In the genomic region with DNA sequence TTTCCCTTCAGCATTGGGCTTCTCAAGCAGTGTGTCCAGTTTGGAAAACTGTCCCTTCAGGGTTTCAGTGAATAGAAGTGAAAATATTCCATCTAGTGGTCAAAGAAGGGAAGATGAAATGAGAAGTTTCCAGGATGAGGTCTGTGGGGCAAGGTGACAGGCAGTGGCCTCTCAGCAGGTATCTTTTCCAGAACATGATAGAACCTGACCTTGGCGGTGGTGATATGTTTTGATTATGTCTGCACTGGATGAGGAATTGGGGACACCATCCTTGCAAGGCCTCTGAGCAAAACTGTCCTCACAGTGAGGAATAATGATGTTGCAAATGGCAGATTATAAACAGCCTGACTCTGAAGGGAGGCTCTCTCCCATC, we compare ENCODE assay signal across 10 cellular contexts. TPM values are rescaled to one million over a fixed set of nuclear protein-coding genes. Genes with fewer than 3 reads are reported as not detected.
DNase-seq lines count a peak whose midpoint lies in the region; ATAC-seq and TF ChIP-seq lines count a peak whose summit lies in the region.
"Had no signal": no experiment of that assay in that cellular context is flagged by ENCODE, and none has a peak within 500 bp of the region (broad histone marks: within the 10 kb centered on the region; RNA-seq: fewer than 3 reads in every experiment).

No MANE protein-coding gene starts in this region.

- H3K4me3 ChIP-seq in foreskin fibroblast (ENCODE audit: low read depth in 1 of 2, low read length in 2 of 2): no peak overlapping the region
- H3K4me3 ChIP-seq: BLaER1 treated with 17β-estradiol and CSF1 and Interleukin-3, amounts not matched to agents 10 nM and 100 nM had no signal

- DNase-seq in NCI-H2196 (lab: John Stamatoyannopoulos, UW; ENCODE audit: unreplicated experiment) (peak; percentile 45), NCI-H2196 treated with DMSO at 0.1 percent for 48 hours (lab: John Stamatoyannopoulos, UW; ENCODE audit: unreplicated experiment) (no peak), RKO (ENCODE audit: low spot score) (peak; percentile 25), foreskin fibroblast (peak; percentile 9 to 34), HuH-7 (ENCODE audit: low spot score) (no peak), NCI-H187 (lab: John Stamatoyannopoulos, UW) (no peak), omental fat pad (ENCODE audit: low spot score) (no peak)
- no peak for DNase-seq in stimulated activated naive CD8-positive, alpha-beta T cell treated with anti-CD3 and anti-CD28 coated beads, Interleukin-15, amount 100 ng/mL, for 72 hours
- DNase-seq: activated naive CD4-positive, alpha-beta T cell treated with anti-CD3 and anti-CD28 coated beads for 36 hours had no signal

- H3K27ac Mint-ChIP-seq in stimulated activated naive CD8-positive, alpha-beta T cell treated with anti-CD3 and anti-CD28 coated beads, Interleukin-15, amount 100 ng/mL, for 72 hours: peak overlapping the region; percentile 80 to 93
- H3K27ac Mint-ChIP-seq: activated naive CD4-positive, alpha-beta T cell treated with anti-CD3 and anti-CD28 coated beads for 36 hours had no signal

- peaks cover 64% of the 10 kb centered on the region for H3K4me1 Mint-ChIP-seq in stimulated activated naive CD8-positive, alpha-beta T cell treated with anti-CD3 and anti-CD28 coated beads, Interleukin-15, amount 100 ng/mL, for 72 hours

- ATAC-seq in stimulated activated naive CD8-positive, alpha-beta T cell treated with anti-CD3 and anti-CD28 coated beads, Interleukin-15, amount 100 ng/mL, for 72 hours: peak; percentile 12
- no peak for ATAC-seq in omental fat pad (ENCODE audit: low FRiP score)

- no peaks in the 10 kb centered on the region for H3K9me3 Mint-ChIP-seq in stimulated activated naive CD8-positive, alpha-beta T cell treated with anti-CD3 and anti-CD28 coated beads, Interleukin-15, amount 100 ng/mL, for 72 hours
- H3K9me3 Mint-ChIP-seq: activated naive CD4-positive, alpha-beta T cell treated with anti-CD3 and anti-CD28 coated beads for 36 hours had no signal

- peak overlapping the region in 1 of 2 donors; percentile 29 for H3K4me3 Mint-ChIP-seq in stimulated activated naive CD8-positive, alpha-beta T cell treated with anti-CD3 and anti-CD28 coated beads, Interleukin-15, amount 100 ng/mL, for 72 hours
- H3K4me3 Mint-ChIP-seq: activated naive CD4-positive, alpha-beta T cell treated with anti-CD3 and anti-CD28 coated beads for 36 hours had no signal

- TF ChIP-seq CTCF in foreskin fibroblast (IDR thresholded peaks at IDR 0.05; ENCODE audit: low read depth, low read length): peak; percentile 19
- no peak for TF ChIP-seq CTCF in omental fat pad (IDR thresholded peaks at IDR 0.05)

- no peaks in the 10 kb centered on the region for H3K27me3 Mint-ChIP-seq in stimulated activated naive CD8-positive, alpha-beta T cell treated with anti-CD3 and anti-CD28 coated beads, Interleukin-15, amount 100 ng/mL, for 72 hours

RNA-seq across cellular contexts. Expression of a gene that starts 4.7 kb away (rescaled TPM):
- not detected for total RNA-seq in omental fat pad
- total RNA-seq: activated naive CD4-positive, alpha-beta T cell treated with anti-CD3 and anti-CD28 coated beads for 36 hours had no signal

RNA-seq across cellular contexts. Expression of a gene that starts 23.6 kb away (rescaled TPM):
- total RNA-seq in omental fat pad: 100 to 1,000 TPM in 1 of 4 donors, 10 to 100 TPM in 3; 53.6 to 113 (median 81.9) TPM

RNA-seq across cellular contexts. Expression of a gene that starts 34.3 kb away (rescaled TPM):
- total RNA-seq in omental fat pad: 1 to 10 TPM; 1.6 to 3.8 (median 2.4) TPM

RNA-seq across cellular contexts. Expression of a gene that starts 48.9 kb away (rescaled TPM):
- 10 to 100 TPM in 3 of 4 donors, 1 to 10 TPM in 1; 8.4 to 16.7 (median 13.7) TPM for total RNA-seq in omental fat pad

RNA-seq across cellular contexts. Expression of a gene that starts 58.1 kb away (rescaled TPM):
- total RNA-seq in omental fat pad: 1 to 10 TPM; 1.1 to 3.5 (median 1.4) TPM

Comparison
In these comparisons a context has a peak if more than half of its experiments do, and no peak if none do; other contexts are left out.
1. DNase-seq: peak in NCI-H2196 (single experiment), RKO (single experiment) and foreskin fibroblast (2 of 2); none in NCI-H2196 treated with DMSO at 0.1 percent for 48 hours (single experiment), stimulated activated naive CD8-positive, alpha-beta T cell treated with anti-CD3 and anti-CD28 coated beads, Interleukin-15, amount 100 ng/mL, for 72 hours (0 of 2), HuH-7 (single experiment), NCI-H187 (0 of 2) and omental fat pad (single experiment).